In genomic region chr6:150588862-150589499, GRCh38 we compare ENCODE assay signal across 28 cellular contexts. TPM values are rescaled to one million over a fixed set of nuclear protein-coding genes. Genes with fewer than 3 reads are reported as not detected.
A peak's percentile ranks its signal among the peaks of the same experiment; 100 is the strongest.
DNase-seq lines count a peak whose midpoint lies in the region; ATAC-seq and TF ChIP-seq lines count a peak whose summit lies in the region.
"Had no signal": no experiment of that assay in that cellular context is flagged by ENCODE, and none has a peak within 500 bp of the region (broad histone marks: within the 10 kb centered on the region; RNA-seq: fewer than 3 reads in every experiment).

No MANE protein-coding gene starts in this region.

- no peaks in the 10 kb centered on the region for H3K27me3 ChIP-seq in sigmoid colon

- peak overlapping the region; percentile 96 for H3K27ac Mint-ChIP-seq in nephron progenitor cell
- H3K27ac Mint-ChIP-seq: activated CD4-positive, alpha-beta T cell treated with anti-CD3 and anti-CD28 coated beads, Interleukin-2, amount 10 ng/mL, durations not matched to agents 7 days and 5 days; memory B cell had no signal

- intact Hi-C loops in sigmoid colon (cut with DNase I) = no loop called here

- no peaks in the 10 kb centered on the region for H3K36me3 ChIP-seq in sigmoid colon
- H3K36me3 ChIP-seq: esophagus squamous epithelium, WERI-Rb-1 had no signal

- H3K4me3 ChIP-seq in sigmoid colon = no peak overlapping the region
- H3K4me3 ChIP-seq: esophagus squamous epithelium, GM12878, GM23248 had no signal

- peaks cover 7% of the 10 kb centered on the region for H3K9me3 Mint-ChIP-seq in nephron progenitor cell
- H3K9me3 Mint-ChIP-seq: activated CD4-positive, alpha-beta T cell treated with anti-CD3 and anti-CD28 coated beads, Interleukin-2, amount 10 ng/mL, durations not matched to agents 7 days and 5 days; activated T-cell treated with anti-CD3 and anti-CD28 coated beads, Interleukin-2, amount 50 U/mL, for 4 hours; central memory CD8-positive, alpha-beta T cell; IgD-negative memory B cell; memory B cell had no signal

- TF ChIP-seq CTCF in nephron progenitor cell (IDR thresholded peaks at IDR 0.05) (no peak), sigmoid colon (IDR thresholded peaks at IDR 0.05) (no peak)

- no peak for TF ChIP-seq EP300 in sigmoid colon (IDR thresholded peaks at IDR 0.05)

- no peak overlapping the region for H3K4me3 Mint-ChIP-seq in nephron progenitor cell
- H3K4me3 Mint-ChIP-seq: activated CD4-positive, alpha-beta T cell treated with anti-CD3 and anti-CD28 coated beads, Interleukin-2, amount 10 ng/mL, durations not matched to agents 7 days and 5 days; activated T-cell treated with anti-CD3 and anti-CD28 coated beads, Interleukin-2, amount 50 U/mL, for 4 hours; central memory CD8-positive, alpha-beta T cell; IgD-negative memory B cell; memory B cell had no signal

- DNase-seq in DMS 273 (lab: John Stamatoyannopoulos, UW; ENCODE audit: unreplicated experiment) (peak; percentile 8), DMS 273 treated with DMSO at 0.1 percent for 48 hours (lab: John Stamatoyannopoulos, UW) (no peak), NCI-H1092 treated with DMSO at 0.1 percent for 48 hours (lab: John Stamatoyannopoulos, UW) (peak; percentile 20), NCI-H510A (lab: John Stamatoyannopoulos, UW) (peak; percentile 32), nephron progenitor cell (no peak), cerebellum (ENCODE audit: low spot score) (no peak), sigmoid colon (no peak)
- DNase-seq: activated CD4-positive, alpha-beta T cell treated with anti-CD3 and anti-CD28 coated beads, Interleukin-2, amount 10 ng/mL, durations not matched to agents 7 days and 5 days; activated gamma-delta T cell treated with Interleukin-2 at 50 U/mL for 16 hours; activated T-cell treated with anti-CD3 and anti-CD28 coated beads, Interleukin-2, amount 50 U/mL, for 4 hours; dermis blood vessel endothelial cell; EL; esophagus squamous epithelium; foreskin melanocyte; GM23248; NCI-H1694; NCI-H446 treated with DMSO at 0.1 percent for 48 hours; SHP77; stimulated activated naive CD4-positive, alpha-beta T cell treated with Interleukin-2 at 50 U/mL for 16 hours; WERI-Rb-1 had no signal

- H3K4me1 ChIP-seq in sigmoid colon = no peaks in the 10 kb centered on the region

- no peaks in the 10 kb centered on the region for H3K36me3 Mint-ChIP-seq in nephron progenitor cell (ENCODE audit: low read depth)
- H3K36me3 Mint-ChIP-seq: IgD-negative memory B cell, memory B cell had no signal

- no peak overlapping the region for H3K27ac ChIP-seq in sigmoid colon
- H3K27ac ChIP-seq: 22Rv1, C4-2B, esophagus squamous epithelium, GM23248, WERI-Rb-1 had no signal

- no peak for TF ChIP-seq POLR2A in sigmoid colon (IDR thresholded peaks at IDR 0.05)

- ATAC-seq in GM19455 (IDR thresholded peaks at IDR 0.05; ENCODE audit: unreplicated experiment) = no peak
- ATAC-seq: activated T-cell treated with anti-CD3 and anti-CD28 coated beads, Interleukin-2, amount 50 U/mL, for 4 hours; GM12878; Panc1 had no signal

- peaks cover 12% of the 10 kb centered on the region for H3K27me3 Mint-ChIP-seq in nephron progenitor cell (ENCODE audit: low read depth, poor library complexity)

- 74 to 94% methylated on average over 9 of the region's 9 CpGs for WGBS in sigmoid colon, 2 donors

- H3K4me1 Mint-ChIP-seq in nephron progenitor cell = peaks cover 52% of the 10 kb centered on the region
- H3K4me1 Mint-ChIP-seq: activated CD4-positive, alpha-beta T cell treated with anti-CD3 and anti-CD28 coated beads, Interleukin-2, amount 10 ng/mL, durations not matched to agents 7 days and 5 days; central memory CD8-positive, alpha-beta T cell had no signal

- H3K9me3 ChIP-seq in sigmoid colon = no peaks in the 10 kb centered on the region
- H3K9me3 ChIP-seq: esophagus squamous epithelium had no signal

RNA-seq across cellular contexts. Expression of gene PLEKHG1, which starts 10.7 kb away (rescaled TPM):
- total RNA-seq in cerebellum (45.2 TPM), sigmoid colon (10 to 100 TPM in 2 of 4 donors, 1 to 10 TPM in 2; 8.2 to 13.2 (median 10.7) TPM)
- polyA plus RNA-seq in sigmoid colon = 10 to 100 TPM in 1 of 3 donors, 1 to 10 TPM in 2; 4.2 to 10.9 (median 4.4) TPM

Comparison
In these comparisons a context has a peak if more than half of its experiments do, and no peak if none do; other contexts are left out.
1. DNase-seq: peak in DMS 273 (single experiment), NCI-H1092 treated with DMSO at 0.1 percent for 48 hours (single experiment) and NCI-H510A (single experiment); none in DMS 273 treated with DMSO at 0.1 percent for 48 hours (single experiment), nephron progenitor cell (single experiment), cerebellum (single experiment) and sigmoid colon (single experiment).